Comparison of ENCODE assay signal across 15 cellular contexts in genomic region chr13:89969996-89970709, GRCh38.
"Had no signal": no experiment of that assay in that cellular context is flagged by ENCODE, and none has a peak within 500 bp of the region (broad histone marks: within the 10 kb centered on the region; RNA-seq: fewer than 3 reads in every experiment).

No MANE protein-coding gene starts in this region.

- H3K27me3 ChIP-seq: breast epithelium, esophagus muscularis mucosa, tibial nerve, vagina had no signal

- DNase-seq: activated B cell treated with CpG ODN at 0.5 μM for 24 hours; activated CD4-positive, alpha-beta T cell treated with anti-CD3 and anti-CD28 coated beads, Interleukin-2, amount 10 ng/mL, durations not matched to agents 7 days and 5 days; activated effector memory CD4-positive, alpha-beta T cell treated with Interleukin-2 at 50 U/mL for 16 hours; activated T-cell treated with anti-CD3 and anti-CD28 coated beads, Interleukin-2, amount 50 U/mL, for 24 hours; amniotic stem cell; midbrain; naive B cell; small intestine; T-helper 17 cell had no signal

- H3K36me3 ChIP-seq: breast epithelium, esophagus muscularis mucosa, tibial nerve, vagina had no signal

- H3K9me3 ChIP-seq: breast epithelium, esophagus muscularis mucosa, tibial nerve, vagina had no signal

- H3K79me2 ChIP-seq: parathyroid adenoma had no signal

- ATAC-seq: stimulated activated effector memory CD8-positive, alpha-beta T cell treated with anti-CD3 and anti-CD28 coated beads, Interleukin-12 subunit alpha, Interleukin-12 subunit beta, amount 100 ng/mL, for 72 hours; T-helper 17 cell had no signal

- H3K4me1 ChIP-seq: breast epithelium, esophagus muscularis mucosa, parathyroid adenoma, tibial nerve, vagina had no signal

- H3K27ac ChIP-seq: breast epithelium, esophagus muscularis mucosa, parathyroid adenoma, tibial nerve, vagina had no signal

- H3K9ac ChIP-seq: parathyroid adenoma had no signal

- H2AFZ ChIP-seq: parathyroid adenoma had no signal

- H3K4me3 ChIP-seq: breast epithelium, esophagus muscularis mucosa, tibial nerve, vagina had no signal
